20 cellular contexts compared by ENCODE assay signal in genomic region chr10:30825022-30825421, GRCh38.
"Had no signal": no experiment of that assay in that cellular context is flagged by ENCODE, and none has a peak within 500 bp of the region (broad histone marks: within the 10 kb centered on the region; RNA-seq: fewer than 3 reads in every experiment).

No MANE protein-coding gene starts in this region.

- H3K27me3 ChIP-seq: colonic mucosa, esophagus muscularis mucosa, heart right ventricle, left lung had no signal

- H3K9me3 ChIP-seq: colonic mucosa, esophagus muscularis mucosa, gastroesophageal sphincter, heart right ventricle, left lung, lower lobe of right lung had no signal

- DNase-seq: colonic mucosa; dermis blood vessel endothelial cell; dorsolateral prefrontal cortex; effector CD4-positive, alpha-beta T cell; effector memory CD4-positive, alpha-beta T cell; foreskin keratinocyte; heart right ventricle; hippocampal formation; left cardiac atrium; left lung; left ventricle myocardium superior; lower lobe of right lung; midbrain; naive thymus-derived CD4-positive, alpha-beta T cell had no signal

- H3K4me1 ChIP-seq: colonic mucosa, foreskin keratinocyte, left lung had no signal

- FAIRE-seq: endothelial cell of umbilical vein, frontal cortex, islet of Langerhans, keratinocyte had no signal

- H3K4me3 ChIP-seq: colonic mucosa, dorsolateral prefrontal cortex, esophagus muscularis mucosa, gastroesophageal sphincter, heart right ventricle, left lung, lower lobe of right lung had no signal

- ATAC-seq: foreskin keratinocyte; gastroesophageal sphincter; heart right ventricle; left cardiac atrium; left lung; left ventricle myocardium superior; lower lobe of right lung; naive thymus-derived CD4-positive, alpha-beta T cell had no signal

- H3K36me3 ChIP-seq: colonic mucosa, esophagus muscularis mucosa, gastroesophageal sphincter, heart right ventricle, left lung, lower lobe of right lung had no signal

- H3K27ac ChIP-seq: colonic mucosa, dorsolateral prefrontal cortex, esophagus muscularis mucosa, foreskin keratinocyte, gastroesophageal sphincter, heart right ventricle, left lung, lower lobe of right lung had no signal
